ENCODE assay signal across 8 cellular contexts in genomic region chr11:74949748-74950127, GRCh38. TPM values are rescaled to one million over a fixed set of nuclear protein-coding genes. Genes with fewer than 3 reads are reported as not detected.
DNase-seq lines count a peak whose midpoint lies in the region; ATAC-seq and TF ChIP-seq lines count a peak whose summit lies in the region.

No MANE protein-coding gene starts in this region.

- peak overlapping the region; percentile 94 for H3K4me3 Mint-ChIP-seq in central memory CD8-positive, alpha-beta T cell

- peak overlapping the region; percentile 81 to 95 (median 90) for H3K4me2 ChIP-seq in BLaER1 treated with 17β-estradiol and CSF1 and Interleukin-3, amounts not matched to agents 10 nM and 100 nM

- intact Hi-C loops in mucosa of descending colon (cut with DNase I, micrococcal nuclease) (no loop called here), posterior cingulate gyrus (cut with DNase I) (no loop called here)

- peaks cover 29 to 48% (median 44%) of the 10 kb centered on the region in 11 experiments; a peak in 18 of 22 replicates for H4K20me1 ChIP-seq in BLaER1 treated with 17β-estradiol and CSF1 and Interleukin-3, amounts not matched to agents 10 nM and 100 nM

- peaks cover 0 to 5% (median 0%) of the 10 kb centered on the region in 11 experiments; a peak in 5 of 22 replicates for H3K9me3 ChIP-seq in BLaER1 treated with 17β-estradiol and CSF1 and Interleukin-3, amounts not matched to agents 10 nM and 100 nM (replicated peaks in 1 of 11)
- no peaks in the 10 kb centered on the region for H3K9me3 ChIP-seq in KOPT-K1 (ENCODE audit: insufficient read depth, low read length, poor library complexity, severe bottlenecking)
- no peaks in the 10 kb centered on the region for H3K9me3 ChIP-seq in mucosa of descending colon

- peaks cover 16% of the 10 kb centered on the region for H3K36me3 Mint-ChIP-seq in central memory CD8-positive, alpha-beta T cell (ENCODE audit: insufficient read depth)

- TF ChIP-seq CTCF in mucosa of descending colon (IDR thresholded peaks at IDR 0.05) (no peak), GM10248 (IDR thresholded peaks at IDR 0.05; ENCODE audit: control extremely low read depth, extremely low read depth, low read depth, missing control alignments) (no peak)

- H3K27me3 Mint-ChIP-seq in central memory CD8-positive, alpha-beta T cell: no peaks in the 10 kb centered on the region

- DNase-seq in central memory CD8-positive, alpha-beta T cell (ENCODE audit: low spot score in 2 of 2): no peak
- DNase-seq in mucosa of descending colon (no peak), posterior cingulate gyrus (no peak), H4 (ENCODE audit: low spot score) (no peak), GM10248 (ENCODE audit: extremely low spot score) (no peak)
- no peak for DNase-seq in central memory CD4-positive, alpha-beta T cell

- H3K27ac ChIP-seq in BLaER1 treated with 17β-estradiol and CSF1 and Interleukin-3, amounts not matched to agents 10 nM and 100 nM: peak overlapping the region; percentile 90 to 97 (median 93)
- peak overlapping the region; percentile 78 for H3K27ac ChIP-seq in KOPT-K1 (ENCODE audit: low read depth, low read length, poor library complexity, severe bottlenecking)

- H3K36me3 ChIP-seq in BLaER1 treated with 17β-estradiol and CSF1 and Interleukin-3, amounts not matched to agents 10 nM and 100 nM: peaks cover 22 to 50% (median 41%) of the 10 kb centered on the region in 11 experiments; a peak in 21 of 22 replicates
- H3K36me3 ChIP-seq in KOPT-K1 (ENCODE audit: insufficient read depth, low read length): peaks cover 39% of the 10 kb centered on the region
- H3K36me3 ChIP-seq in mucosa of descending colon (ENCODE audit: low read depth): peaks cover 5% of the 10 kb centered on the region

- peaks cover 69% of the 10 kb centered on the region for H3K4me1 Mint-ChIP-seq in central memory CD8-positive, alpha-beta T cell

- no peaks in the 10 kb centered on the region for H3K9me3 Mint-ChIP-seq in central memory CD8-positive, alpha-beta T cell

- H3K9ac ChIP-seq in BLaER1 treated with 17β-estradiol and CSF1 and Interleukin-3, amounts not matched to agents 10 nM and 100 nM: peak overlapping the region; percentile 87 to 98 (median 94)

- POLR2A ChIA-PET in GM10248 (lab: Yijun Ruan, JAX): no interaction called here

- peak overlapping the region; percentile 76 to 98 (median 84) for H3K4me3 ChIP-seq in BLaER1 treated with 17β-estradiol and CSF1 and Interleukin-3, amounts not matched to agents 10 nM and 100 nM
- peak overlapping the region; percentile 88 for H3K4me3 ChIP-seq in mucosa of descending colon

- ATAC-seq in central memory CD8-positive, alpha-beta T cell (replicated peaks; ENCODE audit: extremely low read depth, poor library complexity, severe bottlenecking): no peak
- ATAC-seq in mucosa of descending colon: no peak

- H3K27ac Mint-ChIP-seq in central memory CD8-positive, alpha-beta T cell (ENCODE audit: low read depth): peak overlapping the region; percentile 96

- no peaks in the 10 kb centered on the region for H3K27me3 ChIP-seq in BLaER1 treated with 17β-estradiol and CSF1 and Interleukin-3, amounts not matched to agents 10 nM and 100 nM

- H3K4me1 ChIP-seq in BLaER1 treated with 17β-estradiol and CSF1 and Interleukin-3, amounts not matched to agents 10 nM and 100 nM: peaks cover 38 to 72% (median 53%) of the 10 kb centered on the region in 10 experiments
- H3K4me1 ChIP-seq in mucosa of descending colon (ENCODE audit: low read depth): peaks cover 12% of the 10 kb centered on the region

- CTCF ChIA-PET in GM10248 (lab: Yijun Ruan, JAX): interaction anchor here (1.0 to 1.8 kb wide), 4 partner anchors 10 to 291 kb away, joined by 3 to 8 read pairs (median 4); partner anchors contain the start of gene TPBGL

RNA-seq across cellular contexts. Expression of gene SPCS2, which starts 0.7 kb away (rescaled TPM):
- 100 to 1,000 TPM; 117 to 160 (median 119) TPM for total RNA-seq in mucosa of descending colon
- total RNA-seq in H4 (2014; rRNA removed; shearing (Covaris generic)): 24.5 and 47.7 TPM in 2 replicates

RNA-seq across cellular contexts. Expression of gene XRRA1, which starts 0.8 kb away (rescaled TPM):
- 10 to 100 TPM in 2 of 3 donors, 1 to 10 TPM in 1; 6.7 to 35.9 (median 29.6) TPM for total RNA-seq in mucosa of descending colon
- 5.2 TPM in 2 replicates for total RNA-seq in H4 (2014; rRNA removed; shearing (Covaris generic))

RNA-seq across cellular contexts. Expression of gene NEU3, which starts 39.0 kb away (rescaled TPM):
- total RNA-seq in mucosa of descending colon: 1 to 10 TPM; 6.0 to 8.5 (median 6.7) TPM
- total RNA-seq in H4 (2014; rRNA removed; shearing (Covaris generic)): 7.7 and 9.5 TPM in 2 replicates
